In genomic region chr17:74408830-74409229, GRCh38 we compare ENCODE assay signal across 20 cellular contexts. TPM values are rescaled to one million over a fixed set of nuclear protein-coding genes. Genes with fewer than 3 reads are reported as not detected.
DNase-seq lines count a peak whose midpoint lies in the region; ATAC-seq and TF ChIP-seq lines count a peak whose summit lies in the region.
"Had no signal": no experiment of that assay in that cellular context is flagged by ENCODE, and none has a peak within 500 bp of the region (broad histone marks: within the 10 kb centered on the region; RNA-seq: fewer than 3 reads in every experiment).

No MANE protein-coding gene starts in this region.

- no peak for TF ChIP-seq EP300 in transverse colon (IDR thresholded peaks at IDR 0.05; ENCODE audit: low read depth)

- no peak for ATAC-seq in GM21576 (IDR thresholded peaks at IDR 0.05; ENCODE audit: unreplicated experiment)
- ATAC-seq: gastroesophageal sphincter had no signal

- no peak for TF ChIP-seq POLR2A in transverse colon (IDR thresholded peaks at IDR 0.05)

- H3K27me3 ChIP-seq in transverse colon: no peaks in the 10 kb centered on the region

- H3K27me3 Mint-ChIP-seq in glutamatergic neuron (ENCODE audit: unreplicated experiment): peaks cover 10% of the 10 kb centered on the region

- in situ Hi-C loops in transverse colon (cut with MboI; ENCODE audit: low pct_ligation_motif_present in 1 of 4, low pct_unique_long_range_greater_than_20kb in 1 of 4, low sequenced_read_pairs in 3 of 4): no loop called here

- peaks cover 0 to 11% (median 0%) of the 10 kb centered on the region in 4 donors for H3K4me1 ChIP-seq in transverse colon
- H3K4me1 ChIP-seq: gastroesophageal sphincter had no signal

- no peaks in the 10 kb centered on the region for H3K36me3 ChIP-seq in transverse colon
- H3K36me3 ChIP-seq: gastroesophageal sphincter, thoracic aorta had no signal

- peak overlapping the region; percentile 25 for H3K27ac ChIP-seq in epithelial cell of prostate
- H3K27ac ChIP-seq in transverse colon: no peak overlapping the region
- H3K27ac ChIP-seq: gastroesophageal sphincter, HL-60, thoracic aorta, VCaP had no signal

- no peaks in the 10 kb centered on the region for H3K9me3 ChIP-seq in transverse colon
- H3K9me3 ChIP-seq: gastroesophageal sphincter, thoracic aorta had no signal

- H3K4me1 Mint-ChIP-seq in glutamatergic neuron (ENCODE audit: low read depth, unreplicated experiment): peaks cover 11% of the 10 kb centered on the region

- 36% methylated on average over 4 of the region's 4 CpGs; no CpG with 5 or more reads in 1 of the 2 donors for WGBS in transverse colon (ENCODE audit: low coverage in 1 of 2), 2 donors

- H3K4me3 ChIP-seq in transverse colon: no peak overlapping the region
- H3K4me3 ChIP-seq: gastroesophageal sphincter, thoracic aorta had no signal

- no peak overlapping the region for H3K4me3 Mint-ChIP-seq in glutamatergic neuron (ENCODE audit: unreplicated experiment)
- H3K4me3 Mint-ChIP-seq: IgD-negative memory B cell had no signal

- H3K36me3 Mint-ChIP-seq in glutamatergic neuron (ENCODE audit: unreplicated experiment): no peaks in the 10 kb centered on the region
- H3K36me3 Mint-ChIP-seq: IgD-negative memory B cell had no signal

- H3K9me3 Mint-ChIP-seq in glutamatergic neuron (ENCODE audit: unreplicated experiment): peaks cover 1% of the 10 kb centered on the region

- TF ChIP-seq CTCF in transverse colon (IDR thresholded peaks at IDR 0.05) (no peak), glutamatergic neuron (IDR thresholded peaks at IDR 0.05; ENCODE audit: partially characterized antibody, unreplicated experiment) (no peak)

- DNase-seq in DMS53 (lab: John Stamatoyannopoulos, UW) (peak; percentile 98), NCI-H1436 (lab: John Stamatoyannopoulos, UW) (peak; percentile 48), NCI-H510A treated with DMSO at 0.1 percent for 48 hours (lab: John Stamatoyannopoulos, UW) (peak; percentile 83), epithelial cell of prostate (ENCODE audit: low read depth, low spot score) (no peak), transverse colon (no peak), glutamatergic neuron (no peak)
- DNase-seq in activated CD4-positive, alpha-beta T cell treated with anti-CD3 and anti-CD28 coated beads for 1 hour: no peak
- DNase-seq: activated CD4-positive, alpha-beta T cell treated with anti-CD3 and anti-CD28 coated beads, Interleukin-2, amount 50 U/mL, for 4 hours; amygdala; DND-41; left cardiac atrium; midbrain had no signal

- intact Hi-C loops in transverse colon (cut with DNase I; ENCODE audit: low total_unique reads): no loop called here

- no peak overlapping the region for H3K27ac Mint-ChIP-seq in glutamatergic neuron (ENCODE audit: unreplicated experiment)
- H3K27ac Mint-ChIP-seq: IgD-negative memory B cell had no signal

RNA-seq across cellular contexts. Expression of gene GPRC5C, which starts 23.1 kb away (rescaled TPM):
- total RNA-seq in transverse colon (100 to 1,000 TPM in 3 of 4 donors, 10 to 100 TPM in 1; 62.5 to 263 (median 174) TPM), glutamatergic neuron (ENCODE audit: unreplicated experiment) (93.3 TPM)

RNA-seq across cellular contexts. Expression of gene GPR142, which starts 41.5 kb away (rescaled TPM):
- total RNA-seq in transverse colon (under 1 TPM in 1 of 4 donors, not detected in 3; 0.48 TPM), glutamatergic neuron (ENCODE audit: unreplicated experiment) (20.7 TPM)
- total RNA-seq: MCF 10A; T-helper 1 cell treated with Interleukin-12 subunit alpha and Interleukin-12 subunit beta and Interleukin-4 antibody, amounts not matched to agents 30 ng/mL and 1 ng/mL, for 36 hours; thoracic aorta had no signal

RNA-seq across cellular contexts. Expression of gene BTBD17, which starts 47.2 kb away (rescaled TPM):
- not detected for total RNA-seq in transverse colon
- 310 TPM for total RNA-seq in glutamatergic neuron (ENCODE audit: unreplicated experiment)
- total RNA-seq: gastroesophageal sphincter; left cardiac atrium; MCF 10A; T-helper 1 cell treated with Interleukin-12 subunit alpha and Interleukin-12 subunit beta and Interleukin-4 antibody, amounts not matched to agents 30 ng/mL and 1 ng/mL, for 36 hours; thoracic aorta had no signal

RNA-seq across cellular contexts. Expression of gene CD300A, which starts 57.6 kb away (rescaled TPM):
- total RNA-seq in transverse colon (1 to 10 TPM in 2 of 4 donors, not detected in 2; 3.1 to 5.1 TPM), glutamatergic neuron (ENCODE audit: unreplicated experiment) (0.25 TPM)
- total RNA-seq: MCF 10A had no signal

Comparison
In these comparisons a context has a peak if more than half of its experiments do, and no peak if none do; other contexts are left out.
1. DNase-seq: peak in DMS53 (single experiment), NCI-H1436 (single experiment) and NCI-H510A treated with DMSO at 0.1 percent for 48 hours (single experiment); none in epithelial cell of prostate (single experiment), transverse colon (single experiment), activated CD4-positive, alpha-beta T cell treated with anti-CD3 and anti-CD28 coated beads for 1 hour (single experiment) and glutamatergic neuron (single experiment).
2. RNA of gene GPR142, which starts 41.5 kb away (total RNA-seq): 20.7 TPM in glutamatergic neuron (single experiment); 0.48 TPM in transverse colon; every median in the first group is over 10 times any median in the second.
3. RNA of gene BTBD17, which starts 47.2 kb away (total RNA-seq): 310 TPM in glutamatergic neuron (single experiment); not detected in transverse colon; every median in the first group is over 100 times any median in the second.